ENCODE assay signal across 2 cellular contexts in the genomic region with DNA sequence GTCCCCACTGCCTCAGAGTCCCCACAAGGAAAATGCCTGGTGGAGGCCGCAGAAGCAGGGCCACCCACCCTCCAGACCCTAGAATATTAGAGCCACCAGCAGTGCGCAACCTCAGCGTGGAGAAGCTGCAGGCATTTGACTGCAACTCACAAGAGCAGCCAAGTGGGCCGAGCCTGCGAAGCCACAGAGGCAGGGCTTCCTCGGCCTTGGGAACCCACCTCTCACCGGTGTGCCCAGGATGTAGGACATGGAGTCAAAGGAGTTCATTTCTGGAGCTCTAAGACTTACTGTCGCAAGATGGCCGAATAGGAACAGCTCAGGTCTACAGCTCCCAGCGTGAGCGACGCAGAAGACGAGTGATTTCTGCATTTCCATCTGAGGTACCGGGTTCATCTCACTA.
TF ChIP-seq lines count a peak whose summit lies in the region.

No MANE protein-coding gene starts in this region.

TF ChIP-seq in HepG2, 621 proteins besides CTCF, POLR2A, EP300 and RAD21:
- TF ChIP-seq KLF9 (CRISPR knock-in tag; IDR thresholded peaks at IDR 0.05; ENCODE audit: low read depth) (no peak), ZNF773 (CRISPR knock-in tag; IDR thresholded peaks at IDR 0.05; ENCODE audit: borderline replicate concordance) (no peak), KLF12 (CRISPR knock-in tag; IDR thresholded peaks at IDR 0.05; ENCODE audit: borderline replicate concordance) (no peak), WIZ (CRISPR knock-in tag; IDR thresholded peaks at IDR 0.05) (no peak), NFE2L1 (CRISPR knock-in tag; IDR thresholded peaks at IDR 0.05; ENCODE audit: borderline replicate concordance) (no peak)
- TF ChIP-seq, protein P1, sequence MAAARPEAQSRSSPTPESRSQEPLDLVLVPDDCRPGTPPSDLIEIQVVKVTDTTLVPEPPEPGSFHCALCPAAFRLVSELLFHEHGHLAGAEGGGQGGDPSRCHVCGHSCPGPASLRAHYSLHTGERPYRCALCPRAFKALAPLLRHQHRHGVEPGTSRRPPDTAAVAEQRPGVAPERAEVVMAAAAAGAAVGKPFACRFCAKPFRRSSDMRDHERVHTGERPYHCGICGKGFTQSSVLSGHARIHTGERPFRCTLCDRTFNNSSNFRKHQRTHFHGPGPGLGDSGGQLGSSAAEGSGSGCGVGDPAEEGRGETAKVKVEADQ (CRISPR knock-in tag; IDR thresholded peaks at IDR 0.05; ENCODE audit: borderline replicate concordance) = no peak

TF ChIP-seq in H1, 55 proteins besides CTCF, POLR2A, EP300 and RAD21:
- no peak for TF ChIP-seq TCF12 (IDR thresholded peaks at IDR 0.05; ENCODE audit: low read depth, low read length)
- no peak for TF ChIP-seq HDAC2 (IDR thresholded peaks at IDR 0.05; ENCODE audit: borderline replicate concordance in 1 of 2, low read depth in 2 of 2, low read length in 2 of 2)
- no peak for TF ChIP-seq SIX5 (IDR thresholded peaks at IDR 0.05; ENCODE audit: low read depth, low read length)
- no peak for TF ChIP-seq CBX5 (IDR thresholded peaks at IDR 0.05; ENCODE audit: low read depth, low read length)
- TF ChIP-seq CEBPB (IDR thresholded peaks at IDR 0.05; ENCODE audit: low read depth, low read length) = no peak
- TF ChIP-seq TAF7 (optimal IDR thresholded peaks at IDR 0.05; ENCODE audit: borderline replicate concordance, low read depth, low read length) = no peak
- TF ChIP-seq KDM1A (IDR thresholded peaks at IDR 0.05; ENCODE audit: borderline replicate concordance, low read length) = no peak
- no peak for TF ChIP-seq CREB1 (IDR thresholded peaks at IDR 0.05)
- no peak for TF ChIP-seq SUZ12 (IDR thresholded peaks at IDR 0.05; ENCODE audit: low read length)
- TF ChIP-seq PHF8 (conservative IDR thresholded peaks at IDR 0.05; ENCODE audit: low read depth, low read length) = no peak
- TF ChIP-seq TAF1 (IDR thresholded peaks at IDR 0.05; ENCODE audit: low read depth, low read length) = no peak
- TF ChIP-seq JUN (IDR thresholded peaks at IDR 0.05; ENCODE audit: low read depth, low read length) = no peak
- TF ChIP-seq SAP30 (IDR thresholded peaks at IDR 0.05; ENCODE audit: insufficient read depth, insufficient replicate concordance, low read length) = no peak
- TF ChIP-seq, protein P2, sequence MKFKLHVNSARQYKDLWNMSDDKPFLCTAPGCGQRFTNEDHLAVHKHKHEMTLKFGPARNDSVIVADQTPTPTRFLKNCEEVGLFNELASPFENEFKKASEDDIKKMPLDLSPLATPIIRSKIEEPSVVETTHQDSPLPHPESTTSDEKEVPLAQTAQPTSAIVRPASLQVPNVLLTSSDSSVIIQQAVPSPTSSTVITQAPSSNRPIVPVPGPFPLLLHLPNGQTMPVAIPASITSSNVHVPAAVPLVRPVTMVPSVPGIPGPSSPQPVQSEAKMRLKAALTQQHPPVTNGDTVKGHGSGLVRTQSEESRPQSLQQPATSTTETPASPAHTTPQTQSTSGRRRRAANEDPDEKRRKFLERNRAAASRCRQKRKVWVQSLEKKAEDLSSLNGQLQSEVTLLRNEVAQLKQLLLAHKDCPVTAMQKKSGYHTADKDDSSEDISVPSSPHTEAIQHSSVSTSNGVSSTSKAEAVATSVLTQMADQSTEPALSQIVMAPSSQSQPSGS (IDR thresholded peaks at IDR 0.05; ENCODE audit: low read length) = no peak
- TF ChIP-seq BCL11A (IDR thresholded peaks at IDR 0.05; ENCODE audit: low read depth in 2 of 2, low read length in 2 of 2) = no peak
- TF ChIP-seq KDM5A (IDR thresholded peaks at IDR 0.05; ENCODE audit: low read length) = no peak
- no peak for TF ChIP-seq NANOG (IDR thresholded peaks at IDR 0.05; ENCODE audit: insufficient read depth, low read depth, low read length, poor library complexity, severe bottlenecking)
